25 cellular contexts compared by ENCODE assay signal in genomic region chr14:80456200-80456599, GRCh38.
DNase-seq lines count a peak whose midpoint lies in the region; TF ChIP-seq lines count a peak whose summit lies in the region.
"Had no signal": no experiment of that assay in that cellular context is flagged by ENCODE, and none has a peak within 500 bp of the region (broad histone marks: within the 10 kb centered on the region; RNA-seq: fewer than 3 reads in every experiment).

No MANE protein-coding gene starts in this region.

- no peak for TF ChIP-seq CTCF in foreskin fibroblast (IDR thresholded peaks at IDR 0.05; ENCODE audit: low read depth, low read length)
- no peak for TF ChIP-seq CTCF in WERI-Rb-1 (IDR thresholded peaks at IDR 0.05; ENCODE audit: low read depth, low read length)

- H3K36me3 ChIP-seq in skeletal muscle tissue (ENCODE audit: control insufficient read depth in 3 of 3, insufficient read depth in 3 of 3, low read length in 3 of 3) (no peaks in the 10 kb centered on the region), WERI-Rb-1 (no peaks in the 10 kb centered on the region)
- H3K36me3 ChIP-seq: esophagus squamous epithelium, spleen, upper lobe of left lung had no signal

- H3K4me1 ChIP-seq in skeletal muscle tissue (ENCODE audit: control insufficient read depth in 3 of 3, insufficient read depth in 3 of 3, low read length in 3 of 3) = no peaks in the 10 kb centered on the region
- H3K4me1 ChIP-seq: BLaER1 treated with 17β-estradiol and CSF1 and Interleukin-3, amounts not matched to agents 10 nM and 100 nM; esophagus squamous epithelium; spleen; upper lobe of left lung had no signal

- DNase-seq in DMS 273 (lab: John Stamatoyannopoulos, UW; ENCODE audit: unreplicated experiment) (peak; percentile 32), DMS 273 treated with DMSO at 0.1 percent for 48 hours (lab: John Stamatoyannopoulos, UW) (no peak), amniotic epithelial cell (ENCODE audit: low read depth) (peak; percentile 37), foreskin fibroblast (peak; percentile 24 to 68), activated gamma-delta T cell treated with Interleukin-2 at 50 U/mL for 16 hours (no peak), WERI-Rb-1 (no peak)
- DNase-seq in activated effector memory CD4-positive, alpha-beta T cell treated with anti-CD3 and anti-CD28 coated beads, Interleukin-2, amount 50 U/mL, for 16 hours = no peak
- DNase-seq: activated CD4-positive, alpha-beta T cell treated with anti-CD3 and anti-CD28 coated beads, Interleukin-2, amount 10 ng/mL, durations not matched to agents 24 days and 14 days; activated CD8-positive, alpha-beta memory T cell treated with anti-CD3 and anti-CD28 coated beads, Interleukin-2, amount 50 U/mL, for 4 hours; amygdala; effector memory CD4-positive, alpha-beta T cell; esophagus squamous epithelium; GF-D8; hippocampal formation; kidney; NCI-H1048; NCI-H2081 treated with DMSO at 0.1 percent for 48 hours; NCI-H510A; nephron progenitor cell; Right ventricle myocardium superior; spleen; upper lobe of left lung had no signal

- H3K27me3 ChIP-seq in skeletal muscle tissue (ENCODE audit: control insufficient read depth in 3 of 3, insufficient read depth in 3 of 3, low read length in 3 of 3) (no peaks in the 10 kb centered on the region), WERI-Rb-1 (ENCODE audit: insufficient read depth, low read depth, severe bottlenecking) (no peaks in the 10 kb centered on the region)
- H3K27me3 ChIP-seq: BLaER1 treated with 17β-estradiol and CSF1 and Interleukin-3, amounts not matched to agents 10 nM and 100 nM; esophagus squamous epithelium; spleen; upper lobe of left lung had no signal

- H3K9ac ChIP-seq in skeletal muscle tissue (ENCODE audit: low read depth in 1 of 3, low read length in 3 of 3) = peak overlapping the region in 2 of 3 donors; percentile 76
- H3K9ac ChIP-seq: BLaER1 treated with 17β-estradiol and CSF1 and Interleukin-3, amounts not matched to agents 10 nM and 100 nM had no signal

- H3K4me3 ChIP-seq in foreskin fibroblast (ENCODE audit: low read depth in 1 of 2, low read length in 2 of 2) = no peak overlapping the region
- peak overlapping the region; percentile 62 to 73 (median 70) for H3K4me3 ChIP-seq in skeletal muscle tissue (ENCODE audit: low read length in 3 of 3)
- no peak overlapping the region for H3K4me3 ChIP-seq in WERI-Rb-1 (ENCODE audit: low read depth, low read length)
- H3K4me3 ChIP-seq: BLaER1 treated with 17β-estradiol and CSF1 and Interleukin-3, amounts not matched to agents 10 nM and 100 nM; esophagus squamous epithelium; upper lobe of left lung had no signal

- H3K9me3 ChIP-seq in skeletal muscle tissue (ENCODE audit: control insufficient read depth in 3 of 3, low read length in 3 of 3) (no peaks in the 10 kb centered on the region), WERI-Rb-1 (ENCODE audit: severe bottlenecking) (no peaks in the 10 kb centered on the region)
- H3K9me3 ChIP-seq: upper lobe of left lung had no signal

- H3K27ac ChIP-seq in skeletal muscle tissue (ENCODE audit: low read depth, low read length) (peak overlapping the region; percentile 89), WERI-Rb-1 (no peak overlapping the region)
- H3K27ac ChIP-seq: 22Rv1; BLaER1 treated with 17β-estradiol and CSF1 and Interleukin-3, amounts not matched to agents 10 nM and 100 nM; esophagus squamous epithelium; spleen; upper lobe of left lung had no signal

Comparison
In these comparisons a context has a peak if more than half of its experiments do, and no peak if none do; other contexts are left out.
1. DNase-seq: peak in DMS 273 (single experiment), amniotic epithelial cell (single experiment) and foreskin fibroblast (2 of 2); none in DMS 273 treated with DMSO at 0.1 percent for 48 hours (single experiment), activated effector memory CD4-positive, alpha-beta T cell treated with anti-CD3 and anti-CD28 coated beads, Interleukin-2, amount 50 U/mL, for 16 hours (single experiment), activated gamma-delta T cell treated with Interleukin-2 at 50 U/mL for 16 hours (single experiment) and WERI-Rb-1 (single experiment).
2. H3K4me3 ChIP-seq: peak in skeletal muscle tissue (3 of 3); none in foreskin fibroblast (0 of 2) and WERI-Rb-1 (single experiment).